9 cellular contexts compared by ENCODE assay signal in genomic region chr6:158213925-158214674, GRCh38. TPM values are rescaled to one million over a fixed set of nuclear protein-coding genes. Genes with fewer than 3 reads are reported as not detected.
DNase-seq lines count a peak whose midpoint lies in the region; ATAC-seq and TF ChIP-seq lines count a peak whose summit lies in the region.
"Had no signal": no experiment of that assay in that cellular context is flagged by ENCODE, and none has a peak within 500 bp of the region (broad histone marks: within the 10 kb centered on the region; RNA-seq: fewer than 3 reads in every experiment).

No MANE protein-coding gene starts in this region.

- H3K4me3 ChIP-seq in esophagus muscularis mucosa = no peak overlapping the region

- intact Hi-C loops in esophagus muscularis mucosa (cut with DNase I) = loop anchor here (10.0 kb wide), 1 partner anchor 471 kb away; no protein-coding TSS in a partner anchor

- H3K27ac Mint-ChIP-seq in activated CD8-positive, alpha-beta memory T cell treated with anti-CD3 and anti-CD28 coated beads, Interleukin-2, amount 10 ng/mL, durations not matched to agents 7 days and 5 days = peak overlapping the region; percentile 36
- H3K27ac Mint-ChIP-seq in nephron = no peak overlapping the region
- H3K27ac Mint-ChIP-seq: dendritic cell treated with granulocyte-macrophage colony-stimulating factor and Interleukin-4, amounts not matched to agents 40 ng/mL and 50 ng/mL, for 4 days had no signal

- DNase-seq in DMS53 (lab: John Stamatoyannopoulos, UW) = peak; percentile 82
- peak; percentile 77 for DNase-seq in GM20000 (ENCODE audit: low spot score)
- peak; percentile 92 for DNase-seq in NCI-H82 (lab: John Stamatoyannopoulos, UW)
- peak; percentile 74 for DNase-seq in activated CD8-positive, alpha-beta memory T cell treated with anti-CD3 and anti-CD28 coated beads, Interleukin-2, amount 10 ng/mL, durations not matched to agents 7 days and 5 days
- no peak for DNase-seq in esophagus muscularis mucosa (ENCODE audit: extremely low spot score)
- DNase-seq in ureter (ENCODE audit: low spot score) = peak; percentile 64

- H3K9me3 Mint-ChIP-seq in activated CD8-positive, alpha-beta memory T cell treated with anti-CD3 and anti-CD28 coated beads, Interleukin-2, amount 10 ng/mL, durations not matched to agents 7 days and 5 days (ENCODE audit: low read depth) = no peaks in the 10 kb centered on the region
- H3K9me3 Mint-ChIP-seq in nephron = no peaks in the 10 kb centered on the region
- H3K9me3 Mint-ChIP-seq: dendritic cell treated with granulocyte-macrophage colony-stimulating factor and Interleukin-4, amounts not matched to agents 40 ng/mL and 50 ng/mL, for 4 days had no signal

- TF ChIP-seq POLR2A in esophagus muscularis mucosa (IDR thresholded peaks at IDR 0.05; ENCODE audit: low read depth) = no peak

- no peaks in the 10 kb centered on the region for H3K4me1 ChIP-seq in esophagus muscularis mucosa

- CTCF ChIA-PET in activated CD8-positive, alpha-beta memory T cell treated with anti-CD3 and anti-CD28 coated beads, Interleukin-2, amount 10 ng/mL, durations not matched to agents 7 days and 5 days (lab: Charles Lee) = interaction anchor here (0.5 to 3.2 kb wide), 49 partner anchors 9 to 794 kb away, joined by 3 to 23 read pairs (median 4); partner anchors contain the start of gene DYNLT1

- no peak overlapping the region for H3K27ac ChIP-seq in esophagus muscularis mucosa (replicated peaks in 1 of 4)

- no peaks in the 10 kb centered on the region for H3K36me3 ChIP-seq in esophagus muscularis mucosa

- H3K27me3 Mint-ChIP-seq in activated CD8-positive, alpha-beta memory T cell treated with anti-CD3 and anti-CD28 coated beads, Interleukin-2, amount 10 ng/mL, durations not matched to agents 7 days and 5 days = no peaks in the 10 kb centered on the region
- H3K27me3 Mint-ChIP-seq in nephron (ENCODE audit: low read depth) = no peaks in the 10 kb centered on the region

- ATAC-seq in HG03571 (IDR thresholded peaks at IDR 0.05; ENCODE audit: unreplicated experiment) = peak; percentile 93
- ATAC-seq in activated CD8-positive, alpha-beta memory T cell treated with anti-CD3 and anti-CD28 coated beads, Interleukin-2, amount 10 ng/mL, durations not matched to agents 7 days and 5 days = peak; percentile 96

- no peak for TF ChIP-seq EP300 in esophagus muscularis mucosa (IDR thresholded peaks at IDR 0.05)

- TF ChIP-seq CTCF in GM20000 (IDR thresholded peaks at IDR 0.05; ENCODE audit: extremely low read depth, missing control alignments) = peak; percentile 76
- TF ChIP-seq CTCF in esophagus muscularis mucosa (IDR thresholded peaks at IDR 0.05) = peak; percentile 56 to 79 (median 73)
- TF ChIP-seq CTCF in nephron (IDR thresholded peaks at IDR 0.05; ENCODE audit: unreplicated experiment in 3 of 3) = peak; percentile 55 to 75 (median 63)

- WGBS in esophagus muscularis mucosa = 18% methylated on average over 7 of the region's 7 CpGs

- no peak overlapping the region for H3K4me3 Mint-ChIP-seq in activated CD8-positive, alpha-beta memory T cell treated with anti-CD3 and anti-CD28 coated beads, Interleukin-2, amount 10 ng/mL, durations not matched to agents 7 days and 5 days
- H3K4me3 Mint-ChIP-seq in nephron = no peak overlapping the region
- H3K4me3 Mint-ChIP-seq: dendritic cell treated with granulocyte-macrophage colony-stimulating factor and Interleukin-4, amounts not matched to agents 40 ng/mL and 50 ng/mL, for 4 days had no signal

- no peaks in the 10 kb centered on the region for H3K36me3 Mint-ChIP-seq in activated CD8-positive, alpha-beta memory T cell treated with anti-CD3 and anti-CD28 coated beads, Interleukin-2, amount 10 ng/mL, durations not matched to agents 7 days and 5 days
- H3K36me3 Mint-ChIP-seq in nephron (ENCODE audit: low read depth) = no peaks in the 10 kb centered on the region

- no peaks in the 10 kb centered on the region for H3K9me3 ChIP-seq in esophagus muscularis mucosa

- peaks cover 0 to 7% (median 0%) of the 10 kb centered on the region in 4 donors for H3K27me3 ChIP-seq in esophagus muscularis mucosa

- peaks cover 22% of the 10 kb centered on the region for H3K4me1 Mint-ChIP-seq in activated CD8-positive, alpha-beta memory T cell treated with anti-CD3 and anti-CD28 coated beads, Interleukin-2, amount 10 ng/mL, durations not matched to agents 7 days and 5 days
- no peaks in the 10 kb centered on the region for H3K4me1 Mint-ChIP-seq in nephron

RNA-seq across cellular contexts. Expression of gene GTF2H5, which starts 46.0 kb away (rescaled TPM):
- 10 to 100 TPM; 18.5 to 19.0 TPM for total RNA-seq in activated CD8-positive, alpha-beta memory T cell treated with anti-CD3 and anti-CD28 coated beads, Interleukin-2, amount 10 ng/mL, durations not matched to agents 7 days and 5 days
- total RNA-seq in esophagus muscularis mucosa (10 to 100 TPM in 3 of 4 donors, 1 to 10 TPM in 1; 7.8 to 12.3 (median 10.9) TPM), ureter (26.9 TPM)

RNA-seq across cellular contexts. Expression of gene SERAC1, which starts 46.0 kb away (rescaled TPM):
- total RNA-seq in activated CD8-positive, alpha-beta memory T cell treated with anti-CD3 and anti-CD28 coated beads, Interleukin-2, amount 10 ng/mL, durations not matched to agents 7 days and 5 days = 1 to 10 TPM; 5.1 to 6.3 TPM
- total RNA-seq in esophagus muscularis mucosa (10 to 100 TPM; 18.4 to 27.1 (median 20.5) TPM), ureter (6.0 TPM)
